ENCODE assay signal across 8 cellular contexts in genomic region chr1:101236546-101237228, GRCh38. TPM values are rescaled to one million over a fixed set of nuclear protein-coding genes. Genes with fewer than 3 reads are reported as not detected.
DNase-seq lines count a peak whose midpoint lies in the region; ATAC-seq and TF ChIP-seq lines count a peak whose summit lies in the region.

Gene S1PR1 (plus strand): TSS chr1:101237019. CDS start chr1:101238985, 1,966 bp downstream.

- H3K4me3 ChIP-seq in OCI-LY1 (ENCODE audit: low read depth, low read length, poor library complexity, severe bottlenecking) = peak within 1 kb of the TSS; percentile 54
- peak within 1 kb of the TSS; percentile 70 for H3K4me3 ChIP-seq in fibroblast of villous mesenchyme (ENCODE audit: low read depth, low read length)
- H3K4me3 ChIP-seq in neural progenitor cell = peak within 1 kb of the TSS; percentile 92

- H3K27me3 Mint-ChIP-seq in neural progenitor cell (ENCODE audit: insufficient read depth, low read depth) = peaks cover 2% of the 10 kb centered on the region

- H4K20me1 ChIP-seq in OCI-LY1 (ENCODE audit: insufficient read depth, low read length) (no peaks in the 10 kb centered on the region), neural progenitor cell (ENCODE audit: low read depth) (peaks cover 4% of the 10 kb centered on the region)

- H3K79me2 ChIP-seq in OCI-LY1 (ENCODE audit: insufficient read depth, low read length) (no peaks in the 10 kb centered on the region), neural progenitor cell (ENCODE audit: low read depth) (no peaks in the 10 kb centered on the region)

- no peak within 1 kb of the TSS for H2AFZ ChIP-seq in OCI-LY1 (ENCODE audit: low read length)
- peak within 1 kb of the TSS; percentile 92 for H2AFZ ChIP-seq in neural progenitor cell (replicated peaks)

- peak; percentile 13 for TF ChIP-seq POLR2A in GM18505 (IDR thresholded peaks at IDR 0.05; ENCODE audit: borderline replicate concordance, extremely low read depth, insufficient read depth, insufficient read length)

- H3F3A ChIP-seq in OCI-LY1 (ENCODE audit: insufficient read depth, low read length) = no peaks in the 10 kb centered on the region
- peaks cover 32% of the 10 kb centered on the region for H3F3A ChIP-seq in neural progenitor cell (ENCODE audit: low read depth)

- no peaks in the 10 kb centered on the region for H3K36me3 ChIP-seq in OCI-LY1 (ENCODE audit: insufficient read depth, low read length)
- H3K36me3 ChIP-seq in neural progenitor cell = no peaks in the 10 kb centered on the region

- ATAC-seq in GM18505 (IDR thresholded peaks at IDR 0.05; ENCODE audit: unreplicated experiment) (peak; percentile 15), HG02852 (IDR thresholded peaks at IDR 0.05; ENCODE audit: unreplicated experiment) (peak; percentile 26)

- H3K4me3 Mint-ChIP-seq in neural progenitor cell = peak within 1 kb of the TSS; percentile 97

- H3K9ac ChIP-seq in OCI-LY1 (ENCODE audit: low read length) (peak within 1 kb of the TSS; percentile 23; the same call in 1 of the 2 replicates), neural progenitor cell (no peak within 1 kb of the TSS)

- H3K9me3 Mint-ChIP-seq in neural progenitor cell = peaks cover 2% of the 10 kb centered on the region

- H3K27me3 ChIP-seq in OCI-LY1 (ENCODE audit: insufficient read depth, low read length) = no peaks in the 10 kb centered on the region; the same call in 1 of the 2 replicates
- peaks cover 27% of the 10 kb centered on the region for H3K27me3 ChIP-seq in neural progenitor cell

- peak within 1 kb of the TSS; percentile 97 for H3K27ac Mint-ChIP-seq in neural progenitor cell

- DNase-seq in activated effector memory CD4-positive, alpha-beta T cell treated with anti-CD3 and anti-CD28 coated beads, Interleukin-2, amount 50 U/mL, for 16 hours = peak; percentile 91
- peak; percentile 43 for DNase-seq in fibroblast of villous mesenchyme (ENCODE audit: low read depth)
- DNase-seq in neural progenitor cell (ENCODE audit: low spot score) = peak; percentile 94
- DNase-seq in substantia nigra (lab: John Stamatoyannopoulos, UW) = peak in 36 of 49 donors; percentile 11 to 66 (median 28)
- no peak for DNase-seq in MV-4-11 (lab: John Stamatoyannopoulos, UW)

- H3K36me3 Mint-ChIP-seq in neural progenitor cell = peaks cover 24% of the 10 kb centered on the region

- peak within 1 kb of the TSS; percentile 74 for H3K4me2 ChIP-seq in OCI-LY1 (ENCODE audit: low read length)
- H3K4me2 ChIP-seq in neural progenitor cell = peak within 1 kb of the TSS; percentile 98

- TF ChIP-seq CTCF in OCI-LY1 (IDR thresholded peaks at IDR 0.05; ENCODE audit: low read length) (no peak), fibroblast of villous mesenchyme (IDR thresholded peaks at IDR 0.05; ENCODE audit: insufficient read depth, low read depth, low read length) (no peak), neural progenitor cell (IDR thresholded peaks at IDR 0.05) (no peak)

- H3K4me1 ChIP-seq in OCI-LY1 (ENCODE audit: insufficient read depth, low read length, severe bottlenecking) (peaks cover 29% of the 10 kb centered on the region), neural progenitor cell (peaks cover 14% of the 10 kb centered on the region)

- no peaks in the 10 kb centered on the region for H3K9me2 ChIP-seq in OCI-LY1 (ENCODE audit: low read depth, low read length)

- H3K9me3 ChIP-seq in OCI-LY1 (ENCODE audit: low read length) = no peaks in the 10 kb centered on the region
- no peaks in the 10 kb centered on the region for H3K9me3 ChIP-seq in neural progenitor cell (ENCODE audit: low read depth)

- H3K27ac ChIP-seq in OCI-LY1 (ENCODE audit: low read depth, low read length, poor library complexity, severe bottlenecking) (no peak within 1 kb of the TSS), neural progenitor cell (peak within 1 kb of the TSS; percentile 30), substantia nigra (ENCODE audit: low read depth, low read length, poor library complexity, severe bottlenecking) (peak within 1 kb of the TSS; percentile 52)

- H3K4me1 Mint-ChIP-seq in neural progenitor cell = peaks cover 43% of the 10 kb centered on the region

RNA-seq across cellular contexts. Expression of gene S1PR1, which starts in this region (rescaled TPM):
- total RNA-seq in fibroblast of villous mesenchyme = 9.9 and 12.9 TPM in 2 replicates
- 7.4 and 8.7 TPM in 2 replicates for total RNA-seq in neural progenitor cell (ENCODE audit: low replicate concordance)
